In the genomic region with DNA sequence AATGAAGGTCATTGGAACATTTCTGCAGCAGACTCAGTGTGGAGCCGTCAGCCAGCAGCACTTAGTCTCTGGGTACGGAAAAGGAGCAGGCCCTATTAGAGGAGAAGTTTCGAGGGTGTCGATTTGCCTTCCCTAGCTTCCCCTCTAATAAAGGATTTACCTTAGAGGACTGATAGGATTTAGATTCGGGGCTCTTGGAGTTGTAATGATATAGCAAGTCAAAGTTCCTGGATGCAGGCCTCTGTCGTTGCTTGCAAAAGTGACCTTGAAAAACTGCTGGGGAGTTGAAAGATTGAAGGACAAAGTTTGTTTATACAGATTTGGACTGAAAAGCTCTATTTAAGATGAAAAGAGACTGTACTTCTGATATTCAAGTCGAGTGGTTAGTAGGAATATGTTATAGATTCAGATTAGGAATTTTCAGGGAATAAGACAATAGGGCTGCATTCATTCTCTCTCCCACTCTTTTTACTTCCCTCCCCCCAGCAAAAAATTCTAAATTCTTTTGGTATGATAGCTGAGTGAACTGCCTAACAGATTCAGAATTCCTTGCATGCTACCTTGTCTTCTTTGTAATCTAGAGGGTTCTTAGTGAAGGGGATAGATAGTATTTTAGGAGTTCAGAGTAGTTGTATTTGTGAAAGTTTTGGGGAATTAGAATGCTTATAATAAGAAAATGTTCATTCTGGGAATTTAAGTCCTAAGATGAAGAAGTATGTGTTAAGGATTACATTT, we compare ENCODE assay signal across 10 cellular contexts. TPM values are rescaled to one million over a fixed set of nuclear protein-coding genes. Genes with fewer than 3 reads are reported as not detected.
DNase-seq lines count a peak whose midpoint lies in the region; ATAC-seq, FAIRE-seq and TF ChIP-seq lines count a peak whose summit lies in the region.
"Had no signal": no experiment of that assay in that cellular context is flagged by ENCODE, and none has a peak within 500 bp of the region (broad histone marks: within the 10 kb centered on the region; RNA-seq: fewer than 3 reads in every experiment).

No MANE protein-coding gene starts in this region.

- no peak overlapping the region for H2AFZ ChIP-seq in keratinocyte (ENCODE audit: control insufficient read depth, low read length)

- no peaks in the 10 kb centered on the region for H3K27me3 Mint-ChIP-seq in stimulated activated naive B cell treated with anti-CD40 and anti-IgM and Interleukin-4, amounts not matched to agents 10 μg/mL and 1 μg/mL and 100 μg/mL, for 72 hours

- no peak for FAIRE-seq in keratinocyte (lab: Jason Lieb, UNC)

- H3K27me3 ChIP-seq in HUES48 (ENCODE audit: control insufficient read depth, insufficient read depth, low read length): no peaks in the 10 kb centered on the region
- no peaks in the 10 kb centered on the region for H3K27me3 ChIP-seq in keratinocyte (ENCODE audit: control insufficient read depth, extremely low read depth, insufficient read depth, low read length)

- H3K4me3 Mint-ChIP-seq in stimulated activated naive B cell treated with anti-CD40 and anti-IgM and Interleukin-4, amounts not matched to agents 10 μg/mL and 1 μg/mL and 100 μg/mL, for 72 hours: peak overlapping the region; percentile 51 to 53

- H3K79me2 ChIP-seq in keratinocyte (ENCODE audit: control insufficient read depth, insufficient read depth, low read length): peaks cover 54% of the 10 kb centered on the region

- H3K27ac ChIP-seq in HUES48 (ENCODE audit: low read depth, low read length) (peak overlapping the region; percentile 69), angular gyrus (ENCODE audit: low read depth, low read length) (peak overlapping the region; percentile 62), keratinocyte (ENCODE audit: control insufficient read depth, insufficient read depth, low read length) (peak overlapping the region; percentile 83)

- H3K27ac Mint-ChIP-seq in stimulated activated naive B cell treated with anti-CD40 and anti-IgM and Interleukin-4, amounts not matched to agents 10 μg/mL and 1 μg/mL and 100 μg/mL, for 72 hours: peak overlapping the region; percentile 74

- H3K36me3 Mint-ChIP-seq in stimulated activated naive B cell treated with anti-CD40 and anti-IgM and Interleukin-4, amounts not matched to agents 10 μg/mL and 1 μg/mL and 100 μg/mL, for 72 hours: peaks cover 12 to 19% of the 10 kb centered on the region in 2 donors

- H3K4me2 ChIP-seq in keratinocyte (ENCODE audit: control insufficient read depth, extremely low read depth, insufficient read depth, low read depth, low read length): peak overlapping the region; percentile 91

- no peak for ATAC-seq in stimulated activated naive B cell treated with anti-CD40 and anti-IgM and Interleukin-4, amounts not matched to agents 10 μg/mL and 1 μg/mL and 100 μg/mL, for 72 hours (replicated peaks)
- ATAC-seq in HG03280 (IDR thresholded peaks at IDR 0.05; ENCODE audit: unreplicated experiment) (no peak), HG02970 (IDR thresholded peaks at IDR 0.05; ENCODE audit: low FRiP score, unreplicated experiment) (no peak)

- DNase-seq in keratinocyte (ENCODE audit: low read depth, low spot score): no peak
- no peak for DNase-seq in stimulated activated naive B cell treated with anti-CD40 and anti-IgM and Interleukin-4, amounts not matched to agents 10 μg/mL and 1 μg/mL and 100 μg/mL, for 72 hours
- DNase-seq in kidney glomerular epithelial cell (lab: John Stamatoyannopoulos, UW): no peak
- no peak for DNase-seq in DMS79 (lab: John Stamatoyannopoulos, UW)
- DNase-seq: NCI-H2081 treated with DMSO at 0.1 percent for 48 hours had no signal

- TF ChIP-seq CTCF in keratinocyte (optimal IDR thresholded peaks at IDR 0.05 in 1 of 3, IDR thresholded peaks at IDR 0.05 in 1 of 3, conservative IDR thresholded peaks at IDR 0.05 in 1 of 3; ENCODE audit: extremely low read depth in 1 of 3, insufficient read depth in 2 of 3, low read length in 3 of 3): no peak

- H4K20me1 ChIP-seq in keratinocyte (ENCODE audit: control insufficient read depth, extremely low read depth, insufficient read depth, low read length): no peaks in the 10 kb centered on the region

- H3K4me1 ChIP-seq in HUES48 (ENCODE audit: control insufficient read depth, insufficient read depth, low read length) (peaks cover 25% of the 10 kb centered on the region), keratinocyte (ENCODE audit: control insufficient read depth, extremely low read depth, insufficient read depth, low read length) (peaks cover 49% of the 10 kb centered on the region)

- peak overlapping the region; percentile 94 for H3K9ac ChIP-seq in HUES48 (ENCODE audit: low read depth, low read length)
- H3K9ac ChIP-seq in keratinocyte (ENCODE audit: control insufficient read depth, extremely low read depth, insufficient read depth, low read length): peak overlapping the region; percentile 57

- H3K4me1 Mint-ChIP-seq in stimulated activated naive B cell treated with anti-CD40 and anti-IgM and Interleukin-4, amounts not matched to agents 10 μg/mL and 1 μg/mL and 100 μg/mL, for 72 hours: peaks cover 27 to 56% of the 10 kb centered on the region in 2 donors

- dilution Hi-C loops in keratinocyte (cut with MboI; ENCODE audit: extremely low pct_ligation_motif_present, low sequenced_read_pairs): no loop called here

- H3K9me3 Mint-ChIP-seq in stimulated activated naive B cell treated with anti-CD40 and anti-IgM and Interleukin-4, amounts not matched to agents 10 μg/mL and 1 μg/mL and 100 μg/mL, for 72 hours: peaks cover 0 to 3% of the 10 kb centered on the region in 2 donors

- peak overlapping the region; percentile 85 for H3K4me3 ChIP-seq in HUES48 (ENCODE audit: low read depth, low read length)
- H3K4me3 ChIP-seq in keratinocyte (ENCODE audit: control insufficient read depth in 2 of 3, extremely low read depth in 1 of 3, insufficient read depth in 2 of 3, low read depth in 1 of 3, low read length in 3 of 3): peak overlapping the region; percentile 60 to 94 (median 75)
- H3K4me3 ChIP-seq: mucosa of descending colon had no signal

- H3K9me1 ChIP-seq in keratinocyte (ENCODE audit: control insufficient read depth, extremely low read depth, insufficient read depth, low read length): no peaks in the 10 kb centered on the region

- no peaks in the 10 kb centered on the region for H3K9me3 ChIP-seq in HUES48 (ENCODE audit: control insufficient read depth, insufficient read depth, low read length)
- H3K9me3 ChIP-seq in keratinocyte (ENCODE audit: control insufficient read depth, low read depth, low read length): no peaks in the 10 kb centered on the region
- H3K9me3 ChIP-seq: mucosa of descending colon had no signal

- H3K36me3 ChIP-seq in HUES48 (ENCODE audit: control insufficient read depth, insufficient read depth, low read length) (peaks cover 7% of the 10 kb centered on the region), keratinocyte (ENCODE audit: control insufficient read depth in 2 of 2, extremely low read depth in 1 of 2, insufficient read depth in 2 of 2, low read length in 2 of 2) (peaks cover 0 to 3% of the 10 kb centered on the region in 2 experiments)

RNA-seq across cellular contexts. Expression of gene NFYC, which starts 19.2 kb away (rescaled TPM):
- 32.4 to 48.5 TPM (median 35.4 TPM) in 3 replicates for polyA plus RNA-seq in keratinocyte
- polyA plus RNA-seq in keratinocyte (2011; ENCODE audit: low read depth): 50.7 TPM
- 31.1 and 38.2 TPM in 2 replicates for polyA plus RNA-seq in keratinocyte (2011; cell fraction: cytosol; rRNA removed)
- 41.2 and 43.9 TPM in 2 replicates for polyA plus RNA-seq in keratinocyte (2011; cell fraction: nucleus; rRNA removed)
- 28.5 and 39.7 TPM in 2 replicates for polyA plus RNA-seq in keratinocyte (2012; ENCODE audit: low replicate concordance)
- 46.8 to 62.9 TPM (median 53.1 TPM) in 3 replicates for polyA minus RNA-seq in keratinocyte
- 43.4 TPM for polyA minus RNA-seq in keratinocyte (2011; cell fraction: cytosol; rRNA and poly(A)+ RNA removed)
- 26.9 and 29.6 TPM in 2 replicates for polyA minus RNA-seq in keratinocyte (2011; cell fraction: nucleus; rRNA and poly(A)+ RNA removed)

RNA-seq across cellular contexts. Expression of gene RIMS3, which starts 45.3 kb away (rescaled TPM):
- 1.1 to 2.6 TPM (median 1.7 TPM) in 3 replicates for polyA plus RNA-seq in keratinocyte
- polyA plus RNA-seq in keratinocyte (2011; ENCODE audit: low read depth): 0.66 TPM
- polyA plus RNA-seq in keratinocyte (2011; cell fraction: cytosol; rRNA removed): 1.6 and 2.3 TPM in 2 replicates
- 5.2 and 6.7 TPM in 2 replicates for polyA plus RNA-seq in keratinocyte (2011; cell fraction: nucleus; rRNA removed)
- 1.4 TPM in 2 replicates for polyA plus RNA-seq in keratinocyte (2012; ENCODE audit: low replicate concordance)
- polyA minus RNA-seq in keratinocyte: 2.7 to 4.5 TPM (median 4.3 TPM) in 3 replicates
- 2.5 TPM for polyA minus RNA-seq in keratinocyte (2011; cell fraction: cytosol; rRNA and poly(A)+ RNA removed)
- 2.5 and 4.0 TPM in 2 replicates for polyA minus RNA-seq in keratinocyte (2011; cell fraction: nucleus; rRNA and poly(A)+ RNA removed)
